ENCODE assay signal across 8 cellular contexts in genomic region chr1:15603050-15603965, GRCh38. TPM values are rescaled to one million over a fixed set of nuclear protein-coding genes. Genes with fewer than 3 reads are reported as not detected.
DNase-seq lines count a peak whose midpoint lies in the region; ATAC-seq and TF ChIP-seq lines count a peak whose summit lies in the region.

No MANE protein-coding gene starts in this region.

- peaks cover 12% of the 10 kb centered on the region for H3K27me3 Mint-ChIP-seq in neural crest cell (ENCODE audit: low read depth)
- no peaks in the 10 kb centered on the region for H3K27me3 Mint-ChIP-seq in stimulated activated naive CD8-positive, alpha-beta T cell treated with anti-CD3 and anti-CD28 coated beads, Interleukin-15, Interleukin-2, amounts not matched to agents 100 ng/mL and 50 ng/mL, for 24 hours

- H3K4me1 Mint-ChIP-seq in neural crest cell: peaks cover 14% of the 10 kb centered on the region
- H3K4me1 Mint-ChIP-seq in stimulated activated naive CD8-positive, alpha-beta T cell treated with anti-CD3 and anti-CD28 coated beads, Interleukin-15, Interleukin-2, amounts not matched to agents 100 ng/mL and 50 ng/mL, for 24 hours (ENCODE audit: low read depth): peaks cover 14% of the 10 kb centered on the region

- peaks cover 8% of the 10 kb centered on the region for H3K9me3 ChIP-seq in SJSA1 (replicated peaks)

- H3K4me3 Mint-ChIP-seq in neural crest cell: peak overlapping the region; percentile 81
- H3K4me3 Mint-ChIP-seq in stimulated activated naive CD8-positive, alpha-beta T cell treated with anti-CD3 and anti-CD28 coated beads, Interleukin-15, Interleukin-2, amounts not matched to agents 100 ng/mL and 50 ng/mL, for 24 hours: peak overlapping the region; percentile 77

- peak overlapping the region; percentile 46 for H3K27ac ChIP-seq in SJSA1
- H3K27ac ChIP-seq in foreskin keratinocyte: no peak overlapping the region

- 0 out of 2 replicates have a peak, but pooled peaks cover under 1% of the 10 kb centered on the region for H3K27me3 ChIP-seq in SJSA1 (replicated peaks)
- H3K27me3 ChIP-seq in foreskin keratinocyte: no peaks in the 10 kb centered on the region

- no peaks in the 10 kb centered on the region for H3K36me3 Mint-ChIP-seq in neural crest cell (ENCODE audit: low read depth)
- H3K36me3 Mint-ChIP-seq in stimulated activated naive CD8-positive, alpha-beta T cell treated with anti-CD3 and anti-CD28 coated beads, Interleukin-15, Interleukin-2, amounts not matched to agents 100 ng/mL and 50 ng/mL, for 24 hours (ENCODE audit: low read depth): no peaks in the 10 kb centered on the region

- H3K36me3 ChIP-seq in SJSA1: no peaks in the 10 kb centered on the region

- peak overlapping the region; percentile 44 for H3K27ac Mint-ChIP-seq in neural crest cell (ENCODE audit: unreplicated experiment)
- H3K27ac Mint-ChIP-seq in stimulated activated naive CD8-positive, alpha-beta T cell treated with anti-CD3 and anti-CD28 coated beads, Interleukin-15, Interleukin-2, amounts not matched to agents 100 ng/mL and 50 ng/mL, for 24 hours: peak overlapping the region; percentile 26

- peak overlapping the region; percentile 49 for H3K4me3 ChIP-seq in SJSA1

- DNase-seq in DMS79 (lab: John Stamatoyannopoulos, UW): peak; percentile 98
- peak; percentile 92 for DNase-seq in LoVo (ENCODE audit: low spot score)
- peak; percentile 69 to 92 for DNase-seq in SJSA1 (ENCODE audit: low read depth in 1 of 2, low spot score in 2 of 2)
- peak; percentile 92 for DNase-seq in activated naive CD4-positive, alpha-beta T cell treated with Interleukin-2 at 50 U/mL for 16 hours
- peak; percentile 92 to 94 for DNase-seq in foreskin keratinocyte
- DNase-seq in neural crest cell (ENCODE audit: low read depth, low spot score): peak; percentile 84

- ATAC-seq in GM21737 (IDR thresholded peaks at IDR 0.05; ENCODE audit: unreplicated experiment): peak; percentile 83
- ATAC-seq in foreskin keratinocyte: peak; percentile 95

- H3K9me3 Mint-ChIP-seq in neural crest cell: peaks cover 2% of the 10 kb centered on the region
- peaks cover 3% of the 10 kb centered on the region for H3K9me3 Mint-ChIP-seq in stimulated activated naive CD8-positive, alpha-beta T cell treated with anti-CD3 and anti-CD28 coated beads, Interleukin-15, Interleukin-2, amounts not matched to agents 100 ng/mL and 50 ng/mL, for 24 hours

- H3K4me1 ChIP-seq in SJSA1 (replicated peaks) (peaks cover 13% of the 10 kb centered on the region), foreskin keratinocyte (peaks cover 5% of the 10 kb centered on the region)

- no peak for TF ChIP-seq CTCF in foreskin keratinocyte (conservative IDR thresholded peaks at IDR 0.05)
- TF ChIP-seq CTCF in neural crest cell (conservative IDR thresholded peaks at IDR 0.05): no peak

RNA-seq across cellular contexts. Expression of gene DDI2, which starts 13.9 kb away (rescaled TPM):
- 6.6 and 9.1 TPM in 2 replicates for total RNA-seq in SJSA1 (2014; rRNA removed; shearing (Covaris generic))
- total RNA-seq in foreskin keratinocyte: 14.4 and 15.3 TPM in 2 replicates
- 2.6 and 2.9 TPM in 2 replicates for polyA plus RNA-seq in foreskin keratinocyte
- 33.0 and 33.2 TPM in 2 replicates for total RNA-seq in neural crest cell

RNA-seq across cellular contexts. Expression of gene AGMAT, which starts 18.5 kb away (rescaled TPM):
- total RNA-seq in SJSA1 (2014; rRNA removed; shearing (Covaris generic)): 0.19 and 0.53 TPM in 2 replicates
- total RNA-seq in foreskin keratinocyte (1.1 TPM in 2 replicates), neural crest cell (1.2 and 1.4 TPM in 2 replicates)
- polyA plus RNA-seq in foreskin keratinocyte: 0.78 and 0.85 TPM in 2 replicates
